In the genomic region with DNA sequence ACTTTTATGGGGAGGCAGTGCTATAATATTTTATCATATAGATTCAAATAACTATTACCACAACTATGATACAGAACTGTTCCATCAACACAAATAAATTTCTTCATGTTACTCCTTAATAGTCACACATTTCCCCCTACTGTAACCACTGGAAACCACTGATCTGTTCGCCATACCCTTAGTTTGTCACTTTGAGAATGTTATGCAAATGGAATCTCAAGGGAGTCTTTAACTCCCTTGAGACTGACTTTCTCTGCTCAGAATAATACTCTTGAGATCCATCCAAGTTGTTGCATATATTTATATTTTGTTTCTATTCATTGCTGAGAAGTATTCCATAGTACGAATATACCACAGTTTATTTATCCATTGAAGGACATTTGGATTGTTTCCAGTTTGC, we compare ENCODE assay signal across 20 cellular contexts. TPM values are rescaled to one million over a fixed set of nuclear protein-coding genes. Genes with fewer than 3 reads are reported as not detected.
DNase-seq lines count a peak whose midpoint lies in the region; ATAC-seq and TF ChIP-seq lines count a peak whose summit lies in the region.
"Had no signal": no experiment of that assay in that cellular context is flagged by ENCODE, and none has a peak within 500 bp of the region (broad histone marks: within the 10 kb centered on the region; RNA-seq: fewer than 3 reads in every experiment).

No MANE protein-coding gene starts in this region.

- H3K27me3 ChIP-seq in right lobe of liver = no peaks in the 10 kb centered on the region
- H3K27me3 ChIP-seq: BLaER1 treated with 17β-estradiol and CSF1 and Interleukin-3, amounts not matched to agents 10 nM and 100 nM; hepatocyte had no signal

- no peak overlapping the region for H3K4me3 ChIP-seq in right lobe of liver
- H3K4me3 ChIP-seq: BLaER1 treated with 17β-estradiol and CSF1 and Interleukin-3, amounts not matched to agents 10 nM and 100 nM; hepatocyte; skin epidermis; thoracic aorta had no signal

- ATAC-seq in GM18870 (IDR thresholded peaks at IDR 0.05; ENCODE audit: unreplicated experiment) = peak; percentile 51
- ATAC-seq in GM21619 (IDR thresholded peaks at IDR 0.05; ENCODE audit: unreplicated experiment) = peak; percentile 52
- ATAC-seq in HG03196 (IDR thresholded peaks at IDR 0.05; ENCODE audit: unreplicated experiment) = peak; percentile 57
- no peak for ATAC-seq in right lobe of liver
- ATAC-seq in GM21528 (IDR thresholded peaks at IDR 0.05; ENCODE audit: low FRiP score, unreplicated experiment) = no peak
- ATAC-seq: natural killer cell, T-cell had no signal

- DNase-seq in right lobe of liver = no peak
- no peak for DNase-seq in NCI-H510A treated with DMSO at 0.1 percent for 48 hours (lab: John Stamatoyannopoulos, UW)
- no peak for DNase-seq in HUDEP-2 (lab: John Stamatoyannopoulos, UW; ENCODE audit: unreplicated experiment in 76 of 76)
- DNase-seq: activated CD4-positive, alpha-beta T cell treated with anti-CD3 and anti-CD28 coated beads, Interleukin-2, amount 50 U/mL, for 48 hours; activated naive CD4-positive, alpha-beta T cell treated with anti-CD3 and anti-CD28 coated beads, Interleukin-2, amount 50 U/mL, for 16 hours; activated T-cell treated with anti-CD3 and anti-CD28 coated beads, Interleukin-2, amount 50 U/mL, for 24 hours; natural killer cell; NCI-H1930; NCI-H446; T-cell had no signal

- H3K9me3 ChIP-seq in right lobe of liver = no peaks in the 10 kb centered on the region
- H3K9me3 ChIP-seq: thoracic aorta had no signal

- no peaks in the 10 kb centered on the region for H3K4me1 ChIP-seq in right lobe of liver

- no peaks in the 10 kb centered on the region for H3K36me3 ChIP-seq in right lobe of liver
- H3K36me3 ChIP-seq: BLaER1 treated with 17β-estradiol and CSF1 and Interleukin-3, amounts not matched to agents 10 nM and 100 nM; thoracic aorta had no signal

- WGBS in right lobe of liver (ENCODE audit: insufficient coverage, low coverage, low lambda C conversion rate, missing lambda C conversion rate) = 64% methylated on average over 2 of the region's 2 CpGs

- TF ChIP-seq POLR2A in right lobe of liver (IDR thresholded peaks at IDR 0.05) = no peak

- intact Hi-C loops in right lobe of liver (cut with DNase I) = no loop called here

- no peak overlapping the region for H3K27ac ChIP-seq in right lobe of liver
- H3K27ac ChIP-seq: BLaER1 treated with 17β-estradiol and CSF1 and Interleukin-3, amounts not matched to agents 10 nM and 100 nM; hepatocyte; skin epidermis; thoracic aorta had no signal

- no peak for TF ChIP-seq CTCF in right lobe of liver (IDR thresholded peaks at IDR 0.05)

RNA-seq across cellular contexts. Expression of a gene that starts 19.6 kb away (rescaled TPM):
- total RNA-seq in right lobe of liver = 100 to 1,000 TPM in 4 of 6 experiments, 10 to 100 TPM in 2; 78.6 to 273 (median 127) TPM

RNA-seq across cellular contexts. Expression of a gene that starts 31.3 kb away (rescaled TPM):
- 1 to 10 TPM in 1 of 6 experiments, under 1 TPM in 4, not detected in 1; 0.29 to 3.4 (median 0.49) TPM for total RNA-seq in right lobe of liver
- total RNA-seq: lung microvascular endothelial cell, MCF 10A, natural killer cell had no signal

RNA-seq across cellular contexts. Expression of a gene that starts 58.3 kb away (rescaled TPM):
- 100 to 1,000 TPM; 149 to 328 (median 193) TPM for total RNA-seq in right lobe of liver
- total RNA-seq: hepatocyte, lung microvascular endothelial cell, MCF 10A, natural killer cell, thoracic aorta had no signal

Comparison
In these comparisons a context has a peak if more than half of its experiments do, and no peak if none do; other contexts are left out.
1. ATAC-seq: peak in GM18870 (single experiment), GM21619 (single experiment) and HG03196 (single experiment); none in right lobe of liver (0 of 4) and GM21528 (single experiment).